11 cellular contexts compared by ENCODE assay signal in genomic region chr17:51359055-51359454, GRCh38.
"Had no signal": no experiment of that assay in that cellular context is flagged by ENCODE, and none has a peak within 500 bp of the region (broad histone marks: within the 10 kb centered on the region; RNA-seq: fewer than 3 reads in every experiment).

No MANE protein-coding gene starts in this region.

- H3K4me3 ChIP-seq: GM23248, GM23338, HAP-1 had no signal

- H3K9me3 ChIP-seq: HAP-1 had no signal

- H3K27ac ChIP-seq: GM23248 had no signal

- H3K9ac ChIP-seq: GM23248 had no signal

- H3K4me2 ChIP-seq: GM23338 had no signal

- DNase-seq: GM23248, GOT3, H7, H9, HCEC 1CT, HFFc6 had no signal

- ATAC-seq: GM23338, HCT116 had no signal

- H3K36me3 ChIP-seq: HAP-1 had no signal

- H2AFZ ChIP-seq: GM23248, GM23338 had no signal

- FAIRE-seq: H1, H54 had no signal
